ENCODE assay signal across 22 cellular contexts in genomic region chr2:38597115-38597514, GRCh38. TPM values are rescaled to one million over a fixed set of nuclear protein-coding genes. Genes with fewer than 3 reads are reported as not detected.
A peak's percentile ranks its signal among the peaks of the same experiment; 100 is the strongest.
DNase-seq lines count a peak whose midpoint lies in the region; ATAC-seq and TF ChIP-seq lines count a peak whose summit lies in the region.
"Had no signal": no experiment of that assay in that cellular context is flagged by ENCODE, and none has a peak within 500 bp of the region (broad histone marks: within the 10 kb centered on the region; RNA-seq: fewer than 3 reads in every experiment).

No MANE protein-coding gene starts in this region.

- H3K4me3 ChIP-seq in esophagus muscularis mucosa = no peak overlapping the region
- H3K4me3 ChIP-seq: prostate gland, skin epidermis, thyroid gland had no signal

- no peak overlapping the region for H3K27ac Mint-ChIP-seq in activated naive CD4-positive, alpha-beta T cell treated with anti-CD3 and anti-CD28 coated beads, Interleukin-2, amount 50 U/mL, for 24 hours
- H3K27ac Mint-ChIP-seq in activated naive CD4-positive, alpha-beta T cell treated with anti-CD3 and anti-CD28 coated beads, Interleukin-2, amount 50 U/mL, for 72 hours = no peak overlapping the region
- H3K27ac Mint-ChIP-seq in T-helper 17 cell = peak overlapping the region; percentile 98
- H3K27ac Mint-ChIP-seq in type B pancreatic cell = no peak overlapping the region

- no peak for TF ChIP-seq EP300 in esophagus muscularis mucosa (IDR thresholded peaks at IDR 0.05)

- H3K27me3 ChIP-seq in esophagus muscularis mucosa = no peaks in the 10 kb centered on the region
- H3K27me3 ChIP-seq: brain microvascular endothelial cell, thyroid gland had no signal

- TF ChIP-seq CTCF in esophagus muscularis mucosa (IDR thresholded peaks at IDR 0.05) (no peak), type B pancreatic cell (conservative IDR thresholded peaks at IDR 0.05) (no peak)

- intact Hi-C loops in esophagus muscularis mucosa (cut with DNase I) = no loop called here

- H3K36me3 Mint-ChIP-seq in activated naive CD4-positive, alpha-beta T cell treated with anti-CD3 and anti-CD28 coated beads, Interleukin-2, amount 50 U/mL, for 24 hours = peaks cover 14% of the 10 kb centered on the region
- H3K36me3 Mint-ChIP-seq in activated naive CD4-positive, alpha-beta T cell treated with anti-CD3 and anti-CD28 coated beads, Interleukin-2, amount 50 U/mL, for 72 hours = peaks cover 0 to 15% of the 10 kb centered on the region in 2 donors
- H3K36me3 Mint-ChIP-seq in T-helper 17 cell (ENCODE audit: low read depth) = peaks cover 2% of the 10 kb centered on the region
- H3K36me3 Mint-ChIP-seq in type B pancreatic cell = peaks cover 12% of the 10 kb centered on the region

- no peaks in the 10 kb centered on the region for H3K36me3 ChIP-seq in esophagus muscularis mucosa
- H3K36me3 ChIP-seq: brain microvascular endothelial cell, prostate gland, thyroid gland had no signal

- H3K4me1 ChIP-seq in esophagus muscularis mucosa = peaks cover 54 to 87% (median 80%) of the 10 kb centered on the region in 4 donors
- H3K4me1 ChIP-seq: prostate gland had no signal

- DNase-seq in activated naive CD4-positive, alpha-beta T cell treated with anti-CD3 and anti-CD28 coated beads, Interleukin-2, amount 50 U/mL, for 72 hours (ENCODE audit: low spot score in 2 of 2) = no peak
- DNase-seq in T-helper 17 cell (no peak), esophagus muscularis mucosa (ENCODE audit: extremely low spot score) (no peak), type B pancreatic cell (ENCODE audit: extremely low spot score, unreplicated experiment) (no peak), putamen (ENCODE audit: low spot score) (no peak), NCI-H128 (lab: John Stamatoyannopoulos, UW; ENCODE audit: unreplicated experiment) (no peak)
- DNase-seq: activated CD4-positive, alpha-beta T cell treated with anti-CD3 and anti-CD28 coated beads, Interleukin-2, amount 50 U/mL, for 48 hours; activated effector memory CD4-positive, alpha-beta T cell treated with Interleukin-2 at 50 U/mL for 16 hours; brain microvascular endothelial cell; cortex of kidney; Kasumi-1; left ventricle myocardium superior; NCI-H1417; NCI-H524 treated with DMSO at 0.1 percent for 48 hours; stimulated activated naive CD8-positive, alpha-beta T cell treated with anti-CD3 and anti-CD28 coated beads, Interleukin-15, Interleukin-2, amounts not matched to agents 100 U/mL and 50 U/mL, for 24 hours; T-helper 1 cell; thyroid gland had no signal

- 80% methylated on average over 5 of the region's 5 CpGs for WGBS in esophagus muscularis mucosa

- H3K27me3 Mint-ChIP-seq in activated naive CD4-positive, alpha-beta T cell treated with anti-CD3 and anti-CD28 coated beads, Interleukin-2, amount 50 U/mL, for 24 hours = no peaks in the 10 kb centered on the region
- no peaks in the 10 kb centered on the region for H3K27me3 Mint-ChIP-seq in T-helper 17 cell
- H3K27me3 Mint-ChIP-seq in type B pancreatic cell = no peaks in the 10 kb centered on the region

- peaks cover 68% of the 10 kb centered on the region for H3K4me1 Mint-ChIP-seq in activated naive CD4-positive, alpha-beta T cell treated with anti-CD3 and anti-CD28 coated beads, Interleukin-2, amount 50 U/mL, for 24 hours
- peaks cover 51% of the 10 kb centered on the region for H3K4me1 Mint-ChIP-seq in T-helper 17 cell
- H3K4me1 Mint-ChIP-seq in type B pancreatic cell (ENCODE audit: unreplicated experiment) = peaks cover 34% of the 10 kb centered on the region

- peak overlapping the region; percentile 16 for H3K4me3 Mint-ChIP-seq in activated naive CD4-positive, alpha-beta T cell treated with anti-CD3 and anti-CD28 coated beads, Interleukin-2, amount 50 U/mL, for 24 hours
- H3K4me3 Mint-ChIP-seq in T-helper 17 cell (peak overlapping the region; percentile 96), type B pancreatic cell (peak overlapping the region; percentile 8)

- H3K27ac ChIP-seq in esophagus muscularis mucosa (replicated peaks in 1 of 4) = peak overlapping the region; percentile 96 to 100 (median 99)
- H3K27ac ChIP-seq: brain microvascular endothelial cell, thyroid gland had no signal

- H3K9me3 Mint-ChIP-seq in activated naive CD4-positive, alpha-beta T cell treated with anti-CD3 and anti-CD28 coated beads, Interleukin-2, amount 50 U/mL, for 24 hours = no peaks in the 10 kb centered on the region
- no peaks in the 10 kb centered on the region for H3K9me3 Mint-ChIP-seq in activated naive CD4-positive, alpha-beta T cell treated with anti-CD3 and anti-CD28 coated beads, Interleukin-2, amount 50 U/mL, for 72 hours
- H3K9me3 Mint-ChIP-seq in type B pancreatic cell = no peaks in the 10 kb centered on the region
- H3K9me3 Mint-ChIP-seq: nephron had no signal

- TF ChIP-seq POLR2A in esophagus muscularis mucosa (IDR thresholded peaks at IDR 0.05; ENCODE audit: low read depth) = no peak

- H3K9me3 ChIP-seq in T-helper 17 cell (ENCODE audit: control insufficient read depth, low read length, poor library complexity, severe bottlenecking) = no peaks in the 10 kb centered on the region
- no peaks in the 10 kb centered on the region for H3K9me3 ChIP-seq in esophagus muscularis mucosa
- H3K9me3 ChIP-seq: prostate gland, thyroid gland had no signal

- no peak for ATAC-seq in activated naive CD4-positive, alpha-beta T cell treated with anti-CD3 and anti-CD28 coated beads, Interleukin-2, amount 50 U/mL, for 72 hours
- no peak for ATAC-seq in T-helper 17 cell
- ATAC-seq in GM21526 (IDR thresholded peaks at IDR 0.05; ENCODE audit: low FRiP score, unreplicated experiment) = no peak
- ATAC-seq: left ventricle myocardium superior; stimulated activated naive CD8-positive, alpha-beta T cell treated with anti-CD3 and anti-CD28 coated beads, Interleukin-15, Interleukin-2, amounts not matched to agents 100 U/mL and 50 U/mL, for 24 hours had no signal

RNA-seq across cellular contexts. Expression of gene HNRNPLL, which starts 5.6 kb away (rescaled TPM):
- total RNA-seq in activated naive CD4-positive, alpha-beta T cell treated with anti-CD3 and anti-CD28 coated beads, Interleukin-2, amount 50 U/mL, for 72 hours = 10 to 100 TPM; 49.1 to 61.8 TPM
- 10 to 100 TPM; 81.5 to 91.5 TPM for total RNA-seq in T-helper 17 cell
- total RNA-seq in esophagus muscularis mucosa = 10 to 100 TPM; 50.2 to 61.5 (median 54.0) TPM
- 49.4 and 72.3 TPM in 2 replicates for total RNA-seq in type B pancreatic cell (ENCODE audit: low replicate concordance)

Comparison
In these comparisons a context has a peak if more than half of its experiments do, and no peak if none do; other contexts are left out.
1. H3K4me3 Mint-ChIP-seq: peak in every context shown above with its lines; median percentile 96 in T-helper 17 cell; 16 in activated naive CD4-positive, alpha-beta T cell treated with anti-CD3 and anti-CD28 coated beads, Interleukin-2, amount 50 U/mL, for 24 hours; 8 in type B pancreatic cell.